Comparison of ENCODE assay signal across 1 cellular context in the genomic region with DNA sequence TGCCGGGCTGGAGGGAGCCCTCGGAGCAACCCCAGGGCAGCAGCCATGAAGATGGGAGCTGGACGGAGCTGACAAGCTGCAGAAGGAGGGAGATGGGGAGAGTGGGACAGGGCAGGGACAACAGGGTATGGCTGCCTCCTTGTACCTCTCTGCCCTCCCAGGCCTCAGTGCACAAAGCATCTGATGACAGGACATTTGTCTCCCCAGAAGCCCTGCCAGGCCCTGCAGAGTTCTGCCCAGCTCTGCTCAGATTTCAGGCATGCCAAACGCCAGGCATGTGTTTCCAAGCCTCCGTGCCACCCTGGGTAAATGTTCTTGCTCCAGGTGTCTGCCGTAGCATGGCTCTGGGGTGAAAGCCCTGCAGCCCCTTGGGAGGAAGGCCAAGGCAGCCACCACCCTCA.
TF ChIP-seq lines count a peak whose summit lies in the region.

No MANE protein-coding gene starts in this region.

TF ChIP-seq in HepG2, 621 proteins besides CTCF, POLR2A, EP300 and RAD21:
- no peak for TF ChIP-seq ZNF256 (CRISPR knock-in tag; conservative IDR thresholded peaks at IDR 0.05)
- no peak for TF ChIP-seq CREB1 (IDR thresholded peaks at IDR 0.05)
- TF ChIP-seq CREB1 (CRISPR knock-in tag; IDR thresholded peaks at IDR 0.05), result no peak
- TF ChIP-seq, protein P1, sequence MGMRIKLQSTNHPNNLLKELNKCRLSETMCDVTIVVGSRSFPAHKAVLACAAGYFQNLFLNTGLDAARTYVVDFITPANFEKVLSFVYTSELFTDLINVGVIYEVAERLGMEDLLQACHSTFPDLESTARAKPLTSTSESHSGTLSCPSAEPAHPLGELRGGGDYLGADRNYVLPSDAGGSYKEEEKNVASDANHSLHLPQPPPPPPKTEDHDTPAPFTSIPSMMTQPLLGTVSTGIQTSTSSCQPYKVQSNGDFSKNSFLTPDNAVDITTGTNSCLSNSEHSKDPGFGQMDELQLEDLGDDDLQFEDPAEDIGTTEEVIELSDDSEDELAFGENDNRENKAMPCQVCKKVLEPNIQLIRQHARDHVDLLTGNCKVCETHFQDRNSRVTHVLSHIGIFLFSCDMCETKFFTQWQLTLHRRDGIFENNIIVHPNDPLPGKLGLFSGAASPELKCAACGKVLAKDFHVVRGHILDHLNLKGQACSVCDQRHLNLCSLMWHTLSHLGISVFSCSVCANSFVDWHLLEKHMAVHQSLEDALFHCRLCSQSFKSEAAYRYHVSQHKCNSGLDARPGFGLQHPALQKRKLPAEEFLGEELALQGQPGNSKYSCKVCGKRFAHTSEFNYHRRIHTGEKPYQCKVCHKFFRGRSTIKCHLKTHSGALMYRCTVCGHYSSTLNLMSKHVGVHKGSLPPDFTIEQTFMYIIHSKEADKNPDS (CRISPR knock-in tag; IDR thresholded peaks at IDR 0.05), result no peak
- TF ChIP-seq YEATS2 (CRISPR knock-in tag; IDR thresholded peaks at IDR 0.05; ENCODE audit: borderline replicate concordance), result no peak
- 0 out of 2 replicates have a peak, but pooled peaks have one; percentile 28 for TF ChIP-seq POLR2AphosphoS2 (IDR thresholded peaks at IDR 0.05; ENCODE audit: low read depth, low read length)
- no peak for TF ChIP-seq MEIS1 (CRISPR knock-in tag; IDR thresholded peaks at IDR 0.05; ENCODE audit: borderline replicate concordance)
- TF ChIP-seq SIN3A (IDR thresholded peaks at IDR 0.05; ENCODE audit: borderline replicate concordance, low read depth, low read length), result no peak
- TF ChIP-seq, protein P2, sequence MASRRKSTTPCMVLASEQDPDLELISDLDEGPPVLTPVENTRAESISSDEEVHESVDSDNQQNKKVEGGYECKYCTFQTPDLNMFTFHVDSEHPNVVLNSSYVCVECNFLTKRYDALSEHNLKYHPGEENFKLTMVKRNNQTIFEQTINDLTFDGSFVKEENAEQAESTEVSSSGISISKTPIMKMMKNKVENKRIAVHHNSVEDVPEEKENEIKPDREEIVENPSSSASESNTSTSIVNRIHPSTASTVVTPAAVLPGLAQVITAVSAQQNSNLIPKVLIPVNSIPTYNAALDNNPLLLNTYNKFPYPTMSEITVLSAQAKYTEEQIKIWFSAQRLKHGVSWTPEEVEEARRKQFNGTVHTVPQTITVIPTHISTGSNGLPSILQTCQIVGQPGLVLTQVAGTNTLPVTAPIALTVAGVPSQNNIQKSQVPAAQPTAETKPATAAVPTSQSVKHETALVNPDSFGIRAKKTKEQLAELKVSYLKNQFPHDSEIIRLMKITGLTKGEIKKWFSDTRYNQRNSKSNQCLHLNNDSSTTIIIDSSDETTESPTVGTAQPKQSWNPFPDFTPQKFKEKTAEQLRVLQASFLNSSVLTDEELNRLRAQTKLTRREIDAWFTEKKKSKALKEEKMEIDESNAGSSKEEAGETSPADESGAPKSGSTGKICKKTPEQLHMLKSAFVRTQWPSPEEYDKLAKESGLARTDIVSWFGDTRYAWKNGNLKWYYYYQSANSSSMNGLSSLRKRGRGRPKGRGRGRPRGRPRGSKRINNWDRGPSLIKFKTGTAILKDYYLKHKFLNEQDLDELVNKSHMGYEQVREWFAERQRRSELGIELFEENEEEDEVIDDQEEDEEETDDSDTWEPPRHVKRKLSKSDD (CRISPR knock-in tag; IDR thresholded peaks at IDR 0.05; ENCODE audit: low read depth), result no peak
